Comparison of ENCODE assay signal across 1 cellular context in genomic region chr19:51108066-51108804, GRCh38.
TF ChIP-seq lines count a peak whose summit lies in the region.

CTU1 (minus strand) TSS chr19:51108409; CDS start chr19:51104569, 3,840 bp downstream.

TF ChIP-seq in HepG2, 621 proteins besides CTCF, POLR2A, EP300 and RAD21 (continued from another document and continues in another):
- no peak for TF ChIP-seq ZNF407 (CRISPR knock-in tag; IDR thresholded peaks at IDR 0.05; ENCODE audit: not compliant biosample characterization)
- TF ChIP-seq ZNF776 (CRISPR knock-in tag; IDR thresholded peaks at IDR 0.05) = no peak
- TF ChIP-seq DZIP1 (CRISPR knock-in tag; IDR thresholded peaks at IDR 0.05) = no peak
- no peak for TF ChIP-seq MYNN (CRISPR knock-in tag; IDR thresholded peaks at IDR 0.05; ENCODE audit: low read depth)
- TF ChIP-seq ATF7-NPFF (CRISPR knock-in tag; IDR thresholded peaks at IDR 0.05; ENCODE audit: low read depth) = 0 out of 2 replicates have a peak, but pooled peaks have one; percentile 30
- TF ChIP-seq TSC22D2 (CRISPR knock-in tag; IDR thresholded peaks at IDR 0.05; ENCODE audit: borderline replicate concordance) = no peak
- no peak for TF ChIP-seq DNMT3B (CRISPR knock-in tag; conservative IDR thresholded peaks at IDR 0.05)
- TF ChIP-seq TBP (CRISPR knock-in tag; IDR thresholded peaks at IDR 0.05) = no peak
- no peak for TF ChIP-seq TAF15 (IDR thresholded peaks at IDR 0.05; ENCODE audit: low read depth, low read length, poor library complexity, severe bottlenecking)
- TF ChIP-seq ZBTB26 (CRISPR knock-in tag; IDR thresholded peaks at IDR 0.05; ENCODE audit: borderline replicate concordance) = no peak
- peak; percentile 92 for TF ChIP-seq SUZ12 (IDR thresholded peaks at IDR 0.05; ENCODE audit: low read depth, low read length)
- no peak for TF ChIP-seq CERS6 (CRISPR knock-in tag; IDR thresholded peaks at IDR 0.05)
- no peak for TF ChIP-seq ZNF225 (CRISPR knock-in tag; IDR thresholded peaks at IDR 0.05)
- TF ChIP-seq KMT2A (CRISPR knock-in tag; IDR thresholded peaks at IDR 0.05) = peak; percentile 52; the same call in 1 of the 2 replicates
- 0 out of 2 replicates have a peak, but pooled peaks have one; percentile 42 for TF ChIP-seq ZNF263 (CRISPR knock-in tag; IDR thresholded peaks at IDR 0.05)
- peak; percentile 53; the same call in 1 of the 2 replicates for TF ChIP-seq TAF1 (CRISPR knock-in tag; IDR thresholded peaks at IDR 0.05)
- no peak for TF ChIP-seq ZNF605 (CRISPR knock-in tag; IDR thresholded peaks at IDR 0.05)
- peak; percentile 99 for TF ChIP-seq GABPB1 (CRISPR knock-in tag; IDR thresholded peaks at IDR 0.05)
- peak; percentile 41 for TF ChIP-seq DRAP1 (CRISPR knock-in tag; IDR thresholded peaks at IDR 0.05)
- no peak for TF ChIP-seq ZNF256 (CRISPR knock-in tag; conservative IDR thresholded peaks at IDR 0.05)
- no peak for TF ChIP-seq ZSCAN9 (CRISPR knock-in tag; IDR thresholded peaks at IDR 0.05; ENCODE audit: borderline replicate concordance)
- TF ChIP-seq ZNF609 (CRISPR knock-in tag; IDR thresholded peaks at IDR 0.05; ENCODE audit: borderline replicate concordance) = no peak
- TF ChIP-seq ZNF747 (CRISPR knock-in tag; IDR thresholded peaks at IDR 0.05; ENCODE audit: borderline replicate concordance) = peak; percentile 15; the same call in 1 of the 2 replicates
- TF ChIP-seq HDAC1 (CRISPR knock-in tag; IDR thresholded peaks at IDR 0.05) = peak; percentile 74
- TF ChIP-seq ZNF281 (CRISPR knock-in tag; IDR thresholded peaks at IDR 0.05; ENCODE audit: borderline replicate concordance) = peak; percentile 92
- TF ChIP-seq CBX2 (IDR thresholded peaks at IDR 0.05; ENCODE audit: low read depth, low read length) = no peak
- no peak for TF ChIP-seq CBX2 (CRISPR knock-in tag; IDR thresholded peaks at IDR 0.05; ENCODE audit: low read depth)
- TF ChIP-seq ZBTB33 (CRISPR knock-in tag; IDR thresholded peaks at IDR 0.05) = no peak
- no peak for TF ChIP-seq ZNF780A (CRISPR knock-in tag; IDR thresholded peaks at IDR 0.05)
- TF ChIP-seq HES4 (CRISPR knock-in tag; IDR thresholded peaks at IDR 0.05; ENCODE audit: borderline replicate concordance) = peak; percentile 35; the same call in 1 of the 2 replicates
- TF ChIP-seq TOE1 (CRISPR knock-in tag; IDR thresholded peaks at IDR 0.05) = no peak
